21 cellular contexts compared by ENCODE assay signal in the genomic region with DNA sequence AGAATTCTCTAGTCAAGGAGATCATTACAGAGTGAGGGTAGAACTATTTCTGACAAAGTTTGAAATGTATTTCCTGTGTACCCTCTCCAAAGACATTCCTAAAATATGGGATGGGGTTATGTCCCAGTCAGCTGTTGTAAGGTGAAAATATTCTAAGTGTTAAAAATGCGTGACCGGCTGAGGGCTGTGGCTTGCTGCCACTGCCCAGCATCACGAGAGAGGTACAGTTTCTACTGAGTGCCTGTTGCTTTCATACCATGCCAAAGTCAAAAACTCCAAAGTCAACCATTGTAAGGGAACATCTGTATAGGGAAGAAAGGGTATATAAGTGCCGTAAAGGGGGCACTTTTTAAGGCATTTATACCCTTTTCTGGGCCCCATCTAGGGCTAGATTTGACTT. TPM values are rescaled to one million over a fixed set of nuclear protein-coding genes. Genes with fewer than 3 reads are reported as not detected.
DNase-seq lines count a peak whose midpoint lies in the region; ATAC-seq and TF ChIP-seq lines count a peak whose summit lies in the region.
"Had no signal": no experiment of that assay in that cellular context is flagged by ENCODE, and none has a peak within 500 bp of the region (broad histone marks: within the 10 kb centered on the region; RNA-seq: fewer than 3 reads in every experiment).

No MANE protein-coding gene starts in this region.

- 62 to 76% (median 70%) methylated on average over 4 of the region's 4 CpGs for WGBS in heart left ventricle, 4 donors

- H3K4me3 Mint-ChIP-seq in nephron = no peak overlapping the region
- H3K4me3 Mint-ChIP-seq in activated T-helper 17 cell treated with anti-CD3 and anti-CD28 coated beads, Interleukin-2, amount 50 U/mL, for 72 hours = no peak overlapping the region
- H3K4me3 Mint-ChIP-seq: CD8-positive, alpha-beta memory T cell had no signal

- H3K9me3 ChIP-seq in heart left ventricle (no peaks in the 10 kb centered on the region), left lung (no peaks in the 10 kb centered on the region)
- H3K9me3 ChIP-seq: Peyer's patch had no signal

- H3K4me1 ChIP-seq in heart left ventricle (peaks cover 0 to 5% (median 0%) of the 10 kb centered on the region in 12 donors), left lung (no peaks in the 10 kb centered on the region)
- H3K4me1 ChIP-seq: Peyer's patch had no signal

- no peak for TF ChIP-seq POLR2A in heart left ventricle (IDR thresholded peaks at IDR 0.05)

- H3K4me1 Mint-ChIP-seq in nephron = peaks cover 36% of the 10 kb centered on the region
- no peaks in the 10 kb centered on the region for H3K4me1 Mint-ChIP-seq in activated T-helper 17 cell treated with anti-CD3 and anti-CD28 coated beads, Interleukin-2, amount 50 U/mL, for 72 hours

- H3K9me3 Mint-ChIP-seq in nephron = no peaks in the 10 kb centered on the region
- no peaks in the 10 kb centered on the region for H3K9me3 Mint-ChIP-seq in activated T-helper 17 cell treated with anti-CD3 and anti-CD28 coated beads, Interleukin-2, amount 50 U/mL, for 72 hours
- H3K9me3 Mint-ChIP-seq: CD8-positive, alpha-beta memory T cell had no signal

- H3K36me3 ChIP-seq in heart left ventricle = peaks cover 0 to 85% (median 65%) of the 10 kb centered on the region in 9 donors
- H3K36me3 ChIP-seq in left lung = peaks cover 4 to 79% of the 10 kb centered on the region in 2 donors

- H3K27ac ChIP-seq in heart left ventricle (peak overlapping the region in 2 of 12 donors; percentile 1 to 36), left lung (no peak overlapping the region)
- H3K27ac ChIP-seq: C4-2B, KMS-11, Peyer's patch had no signal

- TF ChIP-seq CTCF in heart left ventricle (IDR thresholded peaks at IDR 0.05) (no peak), nephron (IDR thresholded peaks at IDR 0.05; ENCODE audit: unreplicated experiment in 3 of 3) (no peak), left lung (IDR thresholded peaks at IDR 0.05) (no peak)

- intact Hi-C loops in Right ventricle myocardium superior (cut with DNase I) = no loop called here
- intact Hi-C loops in cardiac septum (cut with DNase I) = no loop called here
- intact Hi-C loops in heart left ventricle (cut with DNase I) = no loop called here
- intact Hi-C loops in left lung (cut with DNase I) = no loop called here

- no peak for DNase-seq in Right ventricle myocardium superior
- DNase-seq in cardiac septum (ENCODE audit: low spot score) = no peak
- no peak for DNase-seq in heart left ventricle
- DNase-seq in left lung = no peak
- no peak for DNase-seq in putamen (ENCODE audit: low spot score)
- DNase-seq: Calu3; CD8-positive, alpha-beta memory T cell; DMS153; GOT3; NCI-H1092 treated with DMSO at 0.1 percent for 48 hours; NCI-H146; NCI-H2029; NCI-H2227 treated with DMSO at 0.1 percent for 48 hours; NCI-H510A; NK-92 treated with Interleukin-12 subunit alpha and Interleukin-12 subunit beta, amount 100 ng/mL, for 24 hours; Peyer's patch had no signal

- ATAC-seq in Right ventricle myocardium superior (ENCODE audit: poor library complexity) = peak; percentile 75
- peak in 3 of 4 donors; percentile 37 to 80 (median 42) for ATAC-seq in heart left ventricle
- no peak for ATAC-seq in left lung
- ATAC-seq in activated T-helper 17 cell treated with anti-CD3 and anti-CD28 coated beads, Interleukin-2, amount 50 U/mL, for 72 hours (replicated peaks) = no peak
- ATAC-seq: HCT116 had no signal

- no peaks in the 10 kb centered on the region for H3K27me3 Mint-ChIP-seq in nephron (ENCODE audit: low read depth)
- no peaks in the 10 kb centered on the region for H3K27me3 Mint-ChIP-seq in activated T-helper 17 cell treated with anti-CD3 and anti-CD28 coated beads, Interleukin-2, amount 50 U/mL, for 72 hours
- H3K27me3 Mint-ChIP-seq: CD8-positive, alpha-beta memory T cell had no signal

- peaks cover 73% of the 10 kb centered on the region for H3K36me3 Mint-ChIP-seq in nephron (ENCODE audit: low read depth)
- peaks cover 97% of the 10 kb centered on the region for H3K36me3 Mint-ChIP-seq in activated T-helper 17 cell treated with anti-CD3 and anti-CD28 coated beads, Interleukin-2, amount 50 U/mL, for 72 hours (ENCODE audit: low read depth)

- H3K4me3 ChIP-seq in heart left ventricle = no peak overlapping the region
- no peak overlapping the region for H3K4me3 ChIP-seq in left lung
- H3K4me3 ChIP-seq: Peyer's patch had no signal

- H3K27me3 ChIP-seq in heart left ventricle (no peaks in the 10 kb centered on the region), left lung (no peaks in the 10 kb centered on the region)
- H3K27me3 ChIP-seq: Peyer's patch had no signal

- H3K27ac Mint-ChIP-seq in nephron = peak overlapping the region; percentile 10 to 18 (median 17)
- no peak overlapping the region for H3K27ac Mint-ChIP-seq in activated T-helper 17 cell treated with anti-CD3 and anti-CD28 coated beads, Interleukin-2, amount 50 U/mL, for 72 hours
- H3K27ac Mint-ChIP-seq: CD8-positive, alpha-beta memory T cell had no signal

RNA-seq across cellular contexts. Expression of gene MAP6D1, which starts 30.9 kb away (rescaled TPM):
- 3.0 TPM for total RNA-seq in Right ventricle myocardium superior
- 2.3 TPM for total RNA-seq in cardiac septum
- 1 to 10 TPM; 1.6 to 6.6 (median 2.3) TPM for total RNA-seq in heart left ventricle
- under 1 TPM in 1 of 2 donors, not detected in 1; 0.46 TPM for polyA plus RNA-seq in heart left ventricle
- 1 to 10 TPM in 1 of 2 donors, under 1 TPM in 1; 0.38 to 1.2 TPM for total RNA-seq in left lung
- total RNA-seq in activated T-helper 17 cell treated with anti-CD3 and anti-CD28 coated beads, Interleukin-2, amount 50 U/mL, for 72 hours = 1 to 10 TPM; 1.4 to 2.0 TPM

Comparison
In these comparisons a context has a peak if more than half of its experiments do, and no peak if none do; other contexts are left out.
1. ATAC-seq: peak in Right ventricle myocardium superior (single experiment) and heart left ventricle (3 of 4); none in left lung (single experiment) and activated T-helper 17 cell treated with anti-CD3 and anti-CD28 coated beads, Interleukin-2, amount 50 U/mL, for 72 hours (single experiment).